ENCODE assay signal across 24 cellular contexts in genomic region chr4:44652002-44652401, GRCh38. TPM values are rescaled to one million over a fixed set of nuclear protein-coding genes. Genes with fewer than 3 reads are reported as not detected.
DNase-seq lines count a peak whose midpoint lies in the region; ATAC-seq and TF ChIP-seq lines count a peak whose summit lies in the region.
"Had no signal": no experiment of that assay in that cellular context is flagged by ENCODE, and none has a peak within 500 bp of the region (broad histone marks: within the 10 kb centered on the region; RNA-seq: fewer than 3 reads in every experiment).

No MANE protein-coding gene starts in this region.

- H3F3A ChIP-seq in GM23338 (replicated peaks; ENCODE audit: low read depth), result no peaks in the 10 kb centered on the region

- no peak overlapping the region for H3K4me3 ChIP-seq in GM23338
- no peak overlapping the region for H3K4me3 ChIP-seq in mesendoderm (ENCODE audit: low read length)
- H3K4me3 ChIP-seq in gastrocnemius medialis, result no peak overlapping the region
- H3K4me3 ChIP-seq in CD8-positive, alpha-beta memory T cell (ENCODE audit: low read length), result no peak overlapping the region
- H3K4me3 ChIP-seq in foreskin fibroblast (ENCODE audit: low read depth in 1 of 2, low read length in 2 of 2), result no peak overlapping the region
- H3K4me3 ChIP-seq: A549; BLaER1 treated with 17β-estradiol and CSF1 and Interleukin-3, amounts not matched to agents 10 nM and 100 nM had no signal

- H3K56ac ChIP-seq in mesendoderm (ENCODE audit: low read length), result no peak overlapping the region

- no peak overlapping the region for H4K8ac ChIP-seq in mesendoderm (ENCODE audit: low read depth, low read length)

- in situ Hi-C loops in gastrocnemius medialis (cut with MboI; ENCODE audit: low sequenced_read_pairs in 4 of 4), result no loop called here

- H3K79me2 ChIP-seq in GM23338 (replicated peaks; ENCODE audit: insufficient read depth), result no peaks in the 10 kb centered on the region
- no peaks in the 10 kb centered on the region for H3K79me2 ChIP-seq in mesendoderm (ENCODE audit: control insufficient read depth, insufficient read depth, low read length)

- H3K9me3 Mint-ChIP-seq in GM23338 (no peaks in the 10 kb centered on the region), WTC11 (no peaks in the 10 kb centered on the region)
- H3K9me3 Mint-ChIP-seq in CD8-positive, alpha-beta memory T cell, result no peaks in the 10 kb centered on the region
- H3K9me3 Mint-ChIP-seq: CD4-positive, alpha-beta T cell had no signal

- no peaks in the 10 kb centered on the region for H3K9me3 ChIP-seq in gastrocnemius medialis
- H3K9me3 ChIP-seq in CD8-positive, alpha-beta memory T cell (ENCODE audit: low read length), result no peaks in the 10 kb centered on the region
- H3K9me3 ChIP-seq: A549; BE2C; BLaER1 treated with 17β-estradiol and CSF1 and Interleukin-3, amounts not matched to agents 10 nM and 100 nM had no signal

- H3K4ac ChIP-seq in mesendoderm (ENCODE audit: low read depth, low read length), result no peak overlapping the region

- H3K9me2 ChIP-seq in GM23338 (ENCODE audit: insufficient read depth), result no peaks in the 10 kb centered on the region

- H3K23ac ChIP-seq in mesendoderm (ENCODE audit: low read length), result no peak overlapping the region

- H3K9ac ChIP-seq in mesendoderm (ENCODE audit: low read length), result no peak overlapping the region
- H3K9ac ChIP-seq: BLaER1 treated with 17β-estradiol and CSF1 and Interleukin-3, amounts not matched to agents 10 nM and 100 nM had no signal

- H3K18ac ChIP-seq in mesendoderm (ENCODE audit: low read length), result no peak overlapping the region

- no peaks in the 10 kb centered on the region for H3K36me3 ChIP-seq in GM23338 (ENCODE audit: insufficient read depth)
- H3K36me3 ChIP-seq in mesendoderm (ENCODE audit: control insufficient read depth, insufficient read depth, low read length), result no peaks in the 10 kb centered on the region
- H3K36me3 ChIP-seq in gastrocnemius medialis, result no peaks in the 10 kb centered on the region
- H3K36me3 ChIP-seq in CD8-positive, alpha-beta memory T cell (ENCODE audit: insufficient read depth, low read length), result no peaks in the 10 kb centered on the region
- H3K36me3 ChIP-seq: BE2C; BLaER1 treated with 17β-estradiol and CSF1 and Interleukin-3, amounts not matched to agents 10 nM and 100 nM had no signal

- H3K27ac Mint-ChIP-seq in GM23338 (no peak overlapping the region), WTC11 (no peak overlapping the region)
- H3K27ac Mint-ChIP-seq in CD8-positive, alpha-beta memory T cell, result no peak overlapping the region
- H3K27ac Mint-ChIP-seq: CD14-positive monocyte; CD4-positive, alpha-beta T cell had no signal

- H3K27me3 ChIP-seq in GM23338 (ENCODE audit: insufficient read depth) (no peaks in the 10 kb centered on the region), mesendoderm (ENCODE audit: insufficient read depth, low read length, poor library complexity) (no peaks in the 10 kb centered on the region), gastrocnemius medialis (no peaks in the 10 kb centered on the region)
- H3K27me3 ChIP-seq in CD8-positive, alpha-beta memory T cell (ENCODE audit: insufficient read depth, low read length, poor library complexity, severe bottlenecking), result no peaks in the 10 kb centered on the region
- H3K27me3 ChIP-seq: BE2C; BLaER1 treated with 17β-estradiol and CSF1 and Interleukin-3, amounts not matched to agents 10 nM and 100 nM had no signal

- no peak overlapping the region for H3K4me2 ChIP-seq in GM23338
- H3K4me2 ChIP-seq in mesendoderm (ENCODE audit: low read length), result no peak overlapping the region
- H3K4me2 ChIP-seq: A549; BLaER1 treated with 17β-estradiol and CSF1 and Interleukin-3, amounts not matched to agents 10 nM and 100 nM had no signal

- DNase-seq in GM23338 (ENCODE audit: low spot score) (peak; percentile 20), WTC11 (ENCODE audit: low spot score) (no peak), mesendoderm (peak; percentile 11), gastrocnemius medialis (no peak), foreskin fibroblast (no peak)
- no peak for DNase-seq in CD8-positive, alpha-beta memory T cell
- DNase-seq: 8988T; ACHN; AML-193; BE2C; Calu3; CD4-positive, alpha-beta T cell; COR-L47; DMS53; DMS79 treated with DMSO at 0.1 percent for 48 hours; GF-D8; GOT3; HCEC 1CT had no signal

- CTCF ChIA-PET in WTC11 (lab: Charles Lee), result no interaction called here
- CTCF ChIA-PET in CD8-positive, alpha-beta memory T cell (lab: Charles Lee), result no interaction called here

- no peaks in the 10 kb centered on the region for H4K20me1 ChIP-seq in GM23338 (replicated peaks; ENCODE audit: insufficient read depth)
- H4K20me1 ChIP-seq: BLaER1 treated with 17β-estradiol and CSF1 and Interleukin-3, amounts not matched to agents 10 nM and 100 nM had no signal

- H3K27me3 Mint-ChIP-seq in GM23338 (ENCODE audit: insufficient read depth, low read depth, poor library complexity) (no peaks in the 10 kb centered on the region), WTC11 (ENCODE audit: low read depth) (no peaks in the 10 kb centered on the region)
- H3K27me3 Mint-ChIP-seq in CD8-positive, alpha-beta memory T cell, result peaks cover 6 to 14% of the 10 kb centered on the region in 2 donors

- H2AK5ac ChIP-seq in mesendoderm (ENCODE audit: low read length), result no peak overlapping the region

- H2BK15ac ChIP-seq in mesendoderm (replicated peaks; ENCODE audit: low read depth), result no peak overlapping the region

- ATAC-seq in GM23338 (peak; percentile 62), WTC11 (peak; percentile 87), gastrocnemius medialis (no peak), HG02884 (IDR thresholded peaks at IDR 0.05; ENCODE audit: unreplicated experiment) (no peak)
- ATAC-seq: A549 had no signal

- POLR2A ChIA-PET in WTC11 (lab: Charles Lee), result no interaction called here
- POLR2A ChIA-PET in CD8-positive, alpha-beta memory T cell (lab: Charles Lee), result no interaction called here

- H3K36me3 Mint-ChIP-seq in GM23338 (ENCODE audit: low read depth) (no peaks in the 10 kb centered on the region), WTC11 (no peaks in the 10 kb centered on the region)
- H3K36me3 Mint-ChIP-seq in CD8-positive, alpha-beta memory T cell, result no peaks in the 10 kb centered on the region
- H3K36me3 Mint-ChIP-seq: CD14-positive monocyte had no signal

- TF ChIP-seq CTCF in GM23338 (conservative IDR thresholded peaks at IDR 0.05; ENCODE audit: low read depth in 2 of 2), result no peak
- TF ChIP-seq CTCF in WTC11 (IDR thresholded peaks at IDR 0.05), result no peak
- no peak for TF ChIP-seq CTCF in gastrocnemius medialis (IDR thresholded peaks at IDR 0.05 in 4 of 5, conservative IDR thresholded peaks at IDR 0.05 in 1 of 5)
- TF ChIP-seq CTCF in foreskin fibroblast (IDR thresholded peaks at IDR 0.05; ENCODE audit: low read depth, low read length), result no peak

- H3K4me1 ChIP-seq in GM23338 (ENCODE audit: insufficient read depth) (no peaks in the 10 kb centered on the region), mesendoderm (ENCODE audit: control insufficient read depth, low read depth, low read length) (no peaks in the 10 kb centered on the region), gastrocnemius medialis (peaks cover 11 to 30% of the 10 kb centered on the region in 2 donors)
- no peaks in the 10 kb centered on the region for H3K4me1 ChIP-seq in CD8-positive, alpha-beta memory T cell (ENCODE audit: insufficient read depth, low read length)
- H3K4me1 ChIP-seq: A549; BE2C; BLaER1 treated with 17β-estradiol and CSF1 and Interleukin-3, amounts not matched to agents 10 nM and 100 nM had no signal

- H3K79me1 ChIP-seq in mesendoderm (ENCODE audit: low read length), result no peaks in the 10 kb centered on the region

- TF ChIP-seq POLR2A in gastrocnemius medialis (IDR thresholded peaks at IDR 0.05), result no peak

- H4K5ac ChIP-seq in mesendoderm (ENCODE audit: low read length), result no peak overlapping the region

- intact Hi-C loops in gastrocnemius medialis (cut with DNase I; ENCODE audit: low total_unique reads), result no loop called here

- H3K4me3 Mint-ChIP-seq in GM23338 (no peak overlapping the region), WTC11 (no peak overlapping the region)
- H3K4me3 Mint-ChIP-seq in CD8-positive, alpha-beta memory T cell, result no peak overlapping the region
- H3K4me3 Mint-ChIP-seq: CD14-positive monocyte; CD4-positive, alpha-beta T cell had no signal

- H2BK120ac ChIP-seq in mesendoderm (ENCODE audit: low read depth, low read length), result no peak overlapping the region

- H2AFZ ChIP-seq in GM23338, result no peak overlapping the region

- H3K27ac ChIP-seq in GM23338 (ENCODE audit: low read depth) (no peak overlapping the region), mesendoderm (ENCODE audit: low read depth, low read length) (no peak overlapping the region), gastrocnemius medialis (peak overlapping the region; percentile 70 to 82 (median 80))
- no peak overlapping the region for H3K27ac ChIP-seq in CD8-positive, alpha-beta memory T cell (ENCODE audit: low read depth, low read length)
- H3K27ac ChIP-seq: A549; BLaER1 treated with 17β-estradiol and CSF1 and Interleukin-3, amounts not matched to agents 10 nM and 100 nM had no signal

- no peak overlapping the region for H2BK5ac ChIP-seq in mesendoderm (ENCODE audit: low read length)

- WGBS in mesendoderm (ENCODE audit: extremely low coverage, insufficient coverage, low lambda C conversion rate), result no CpG with 5 or more reads among the region's 1 CpG

- no peaks in the 10 kb centered on the region for H3K4me1 Mint-ChIP-seq in GM23338
- no peaks in the 10 kb centered on the region for H3K4me1 Mint-ChIP-seq in WTC11
- no peaks in the 10 kb centered on the region for H3K4me1 Mint-ChIP-seq in CD8-positive, alpha-beta memory T cell
- H3K4me1 Mint-ChIP-seq: CD14-positive monocyte had no signal

TF ChIP-seq in GM23338, 12 proteins besides CTCF, POLR2A, EP300 and RAD21 (continues in another document):
- TF ChIP-seq ZNF114 (CRISPR knock-in tag; IDR thresholded peaks at IDR 0.05), result no peak
- no peak for TF ChIP-seq POLR2AphosphoS5 (IDR thresholded peaks at IDR 0.05; ENCODE audit: low read depth)

TF ChIP-seq in WTC11, 78 proteins besides CTCF, POLR2A, EP300 and RAD21 (continues in another document):
- TF ChIP-seq NFE2L1 (CRISPR knock-in tag; IDR thresholded peaks at IDR 0.05), result no peak
- TF ChIP-seq RELA (CRISPR knock-in tag; IDR thresholded peaks at IDR 0.05; ENCODE audit: borderline replicate concordance), result no peak
- no peak for TF ChIP-seq ZNF121 (CRISPR knock-in tag; IDR thresholded peaks at IDR 0.05)

RNA-seq across cellular contexts. Expression of gene YIPF7, which starts 0.6 kb away (rescaled TPM):
- not detected in 2 replicates for total RNA-seq in GM23338 (2014; rRNA removed; shearing (Covaris generic))
- polyA plus RNA-seq in GM23338 (2016; fragmentation: Nextera tagmentation; extraction: Ambion mirVana), result not detected in 2 replicates
- total RNA-seq in WTC11 (2021) (not detected in 3 replicates), gastrocnemius medialis (10 to 100 TPM in 1 of 4 donors, 1 to 10 TPM in 2, under 1 TPM in 1; 0.61 to 12.7 (median 5.9) TPM)
- not detected for polyA plus RNA-seq in mesendoderm (2013, experiment 1 of 2)
- not detected for polyA plus RNA-seq in mesendoderm (2013, experiment 2 of 2)
- total RNA-seq in CD8-positive, alpha-beta memory T cell, result not detected
- not detected for polyA plus RNA-seq in CD8-positive, alpha-beta memory T cell
- total RNA-seq: CD4-positive, alpha-beta T cell; Daoy; G401 had no signal
- polyA plus RNA-seq: A549, CD14-positive monocyte had no signal

RNA-seq across cellular contexts. Expression of gene GUF1, which starts 26.2 kb away (rescaled TPM):
- total RNA-seq in GM23338 (2014; rRNA removed; shearing (Covaris generic)), result 37.9 and 39.9 TPM in 2 replicates
- 9.3 and 15.4 TPM in 2 replicates for polyA plus RNA-seq in GM23338 (2016; fragmentation: Nextera tagmentation; extraction: Ambion mirVana)
- total RNA-seq in WTC11 (2021), result 37.6 to 38.8 TPM (median 37.8 TPM) in 3 replicates
- polyA plus RNA-seq in mesendoderm (2013, experiment 1 of 2), result 29.1 TPM
- 28.9 TPM for polyA plus RNA-seq in mesendoderm (2013, experiment 2 of 2)
- total RNA-seq in gastrocnemius medialis, result 10 to 100 TPM; 16.4 to 25.3 (median 18.9) TPM
- 10 to 100 TPM; 41.3 to 43.0 TPM for total RNA-seq in CD8-positive, alpha-beta memory T cell
- 8.7 TPM for polyA plus RNA-seq in CD8-positive, alpha-beta memory T cell

Comparison
In these comparisons a context has a peak if more than half of its experiments do, and no peak if none do; other contexts are left out.
1. ATAC-seq: peak in GM23338 (single experiment) and WTC11 (single experiment); none in gastrocnemius medialis (0 of 2) and HG02884 (single experiment).
2. DNase-seq: peak in GM23338 (single experiment) and mesendoderm (single experiment); none in WTC11 (single experiment), gastrocnemius medialis (0 of 2), CD8-positive, alpha-beta memory T cell (0 of 5) and foreskin fibroblast (0 of 2).
3. H3K27ac ChIP-seq: peak in gastrocnemius medialis (4 of 4); none in GM23338 (single experiment), mesendoderm (single experiment) and CD8-positive, alpha-beta memory T cell (single experiment).